In genomic region chr11:64853709-64854108, GRCh38 we compare ENCODE assay signal across 12 cellular contexts. TPM values are rescaled to one million over a fixed set of nuclear protein-coding genes. Genes with fewer than 3 reads are reported as not detected.
DNase-seq lines count a peak whose midpoint lies in the region; ATAC-seq and TF ChIP-seq lines count a peak whose summit lies in the region.
"Had no signal": no experiment of that assay in that cellular context is flagged by ENCODE, and none has a peak within 500 bp of the region (broad histone marks: within the 10 kb centered on the region; RNA-seq: fewer than 3 reads in every experiment).

No MANE protein-coding gene starts in this region.

- H3K9ac ChIP-seq in mesenchymal stem cell (ENCODE audit: low read length): no peak overlapping the region

- peak overlapping the region; percentile 19 to 51 for H2BK12ac ChIP-seq in mesenchymal stem cell (ENCODE audit: low read length in 2 of 2)

- H3K27me3 Mint-ChIP-seq in activated T-cell treated with anti-CD3 and anti-CD28 coated beads, Interleukin-2, amount 50 U/mL, for 72 hours (ENCODE audit: low read depth): no peaks in the 10 kb centered on the region

- H3K4me3 ChIP-seq in right cardiac atrium (ENCODE audit: low read length) (no peak overlapping the region), mesenchymal stem cell (ENCODE audit: insufficient read depth in 1 of 2, low read depth in 1 of 2, low read length in 2 of 2) (no peak overlapping the region), vagina (no peak overlapping the region), hepatocyte (no peak overlapping the region)

- H4K91ac ChIP-seq in mesenchymal stem cell (ENCODE audit: low read length): peak overlapping the region; percentile 36

- peaks cover 14 to 22% of the 10 kb centered on the region in 2 donors for H3K36me3 Mint-ChIP-seq in activated T-cell treated with anti-CD3 and anti-CD28 coated beads, Interleukin-2, amount 50 U/mL, for 72 hours (ENCODE audit: insufficient read depth in 2 of 2)

- H2BK120ac ChIP-seq in mesenchymal stem cell (ENCODE audit: low read depth, low read length): peak overlapping the region; percentile 40

- H3K27me3 ChIP-seq in right cardiac atrium (ENCODE audit: control insufficient read depth, insufficient read depth): no peaks in the 10 kb centered on the region
- no peaks in the 10 kb centered on the region for H3K27me3 ChIP-seq in mesenchymal stem cell (ENCODE audit: control insufficient read depth in 1 of 2, insufficient read depth in 1 of 2, low read length in 2 of 2)
- no peaks in the 10 kb centered on the region for H3K27me3 ChIP-seq in vagina
- no peaks in the 10 kb centered on the region for H3K27me3 ChIP-seq in hepatocyte

- no peak overlapping the region for H3K23ac ChIP-seq in mesenchymal stem cell (ENCODE audit: low read length in 2 of 2)

- H3K79me1 ChIP-seq in mesenchymal stem cell (replicated peaks; ENCODE audit: low read length, poor library complexity, severe bottlenecking): peaks cover 30% of the 10 kb centered on the region

- peaks cover 96% of the 10 kb centered on the region for H3K4me1 Mint-ChIP-seq in activated T-cell treated with anti-CD3 and anti-CD28 coated beads, Interleukin-2, amount 50 U/mL, for 72 hours (ENCODE audit: low read depth)

- peaks cover 20% of the 10 kb centered on the region for H3K79me2 ChIP-seq in hepatocyte

- H3K4me2 ChIP-seq in mesenchymal stem cell (ENCODE audit: low read length, poor library complexity, severe bottlenecking) (no peak overlapping the region), hepatocyte (no peak overlapping the region)

- TF ChIP-seq POLR2A in vagina (IDR thresholded peaks at IDR 0.05): no peak

- H3K27ac Mint-ChIP-seq in activated T-cell treated with anti-CD3 and anti-CD28 coated beads, Interleukin-2, amount 50 U/mL, for 72 hours: peak overlapping the region; percentile 65

- H3K4ac ChIP-seq in mesenchymal stem cell (ENCODE audit: low read depth in 1 of 2, low read length in 2 of 2): no peak overlapping the region

- H3K9me3 ChIP-seq in right cardiac atrium (ENCODE audit: control insufficient read depth, low read length) (no peaks in the 10 kb centered on the region), mesenchymal stem cell (ENCODE audit: control insufficient read depth, low read length) (no peaks in the 10 kb centered on the region), vagina (no peaks in the 10 kb centered on the region), hepatocyte (ENCODE audit: low read depth) (no peaks in the 10 kb centered on the region)

- no peaks in the 10 kb centered on the region for H3K9me2 ChIP-seq in hepatocyte (replicated peaks; ENCODE audit: insufficient read depth)

- H3K4me3 Mint-ChIP-seq in activated T-cell treated with anti-CD3 and anti-CD28 coated beads, Interleukin-2, amount 50 U/mL, for 72 hours: peak overlapping the region; percentile 67 to 91

- H2BK15ac ChIP-seq in mesenchymal stem cell (ENCODE audit: low read depth, poor library complexity, severe bottlenecking): peak overlapping the region; percentile 56

- peaks cover 33% of the 10 kb centered on the region for H3K4me1 ChIP-seq in right cardiac atrium (ENCODE audit: control insufficient read depth, insufficient read depth, low read length)
- peaks cover 75% of the 10 kb centered on the region for H3K4me1 ChIP-seq in mesenchymal stem cell (ENCODE audit: control insufficient read depth, insufficient read depth, low read depth, low read length)
- H3K4me1 ChIP-seq in vagina: peaks cover 69% of the 10 kb centered on the region
- H3K4me1 ChIP-seq in hepatocyte (ENCODE audit: insufficient read depth): peaks cover 32% of the 10 kb centered on the region

- intact Hi-C loops in right cardiac atrium (cut with DNase I) (no loop called here), cardiac septum (cut with DNase I) (loop anchor here (2.0 kb wide), 1 partner anchor 23 kb away; no protein-coding TSS in a partner anchor), vagina (cut with DNase I) (no loop called here)

- peaks cover 32 to 68% of the 10 kb centered on the region in 2 experiments for H3K36me3 ChIP-seq in mesenchymal stem cell (ENCODE audit: control insufficient read depth in 1 of 2, insufficient read depth in 2 of 2, low read depth in 1 of 2, low read length in 2 of 2)
- peaks cover 0 to 19% of the 10 kb centered on the region in 2 donors for H3K36me3 ChIP-seq in vagina
- no peaks in the 10 kb centered on the region for H3K36me3 ChIP-seq in hepatocyte (replicated peaks; ENCODE audit: insufficient read depth, low read depth)

- WGBS in right cardiac atrium: 70% methylated on average over 27 of the region's 27 CpGs
- 86% methylated on average over 27 of the region's 27 CpGs for WGBS in mesenchymal stem cell
- 87% methylated on average over 20 of the region's 27 CpGs for WGBS in hepatocyte (ENCODE audit: low lambda C conversion rate, missing lambda C conversion rate)

- no peak overlapping the region for H3K14ac ChIP-seq in mesenchymal stem cell (ENCODE audit: low read length in 2 of 2)

- peak overlapping the region; percentile 5 for H2AK5ac ChIP-seq in mesenchymal stem cell (ENCODE audit: low read length, severe bottlenecking)

- no peak overlapping the region for H2BK5ac ChIP-seq in mesenchymal stem cell (ENCODE audit: low read depth, low read length, poor library complexity, severe bottlenecking)

- peak overlapping the region; percentile 2 for H3K27ac ChIP-seq in right cardiac atrium (ENCODE audit: low read length)
- H3K27ac ChIP-seq in mesenchymal stem cell (ENCODE audit: low read length, poor library complexity, severe bottlenecking): no peak overlapping the region
- H3K27ac ChIP-seq in vagina: peak overlapping the region; percentile 79
- H3K27ac ChIP-seq in hepatocyte: no peak overlapping the region
- H3K27ac ChIP-seq: C4-2B had no signal

- no peaks in the 10 kb centered on the region for H4K20me1 ChIP-seq in hepatocyte (ENCODE audit: insufficient read depth, poor library complexity, severe bottlenecking)

- ATAC-seq in right cardiac atrium: no peak
- no peak for ATAC-seq in activated T-cell treated with anti-CD3 and anti-CD28 coated beads, Interleukin-2, amount 50 U/mL, for 72 hours (replicated peaks in 1 of 2)
- ATAC-seq in GM19351 (IDR thresholded peaks at IDR 0.05; ENCODE audit: unreplicated experiment): no peak
- no peak for ATAC-seq in GM21515 (IDR thresholded peaks at IDR 0.05; ENCODE audit: unreplicated experiment)
- ATAC-seq: sciatic nerve had no signal

- TF ChIP-seq CTCF in vagina (IDR thresholded peaks at IDR 0.05): no peak
- TF ChIP-seq CTCF in hepatocyte (IDR thresholded peaks at IDR 0.05; ENCODE audit: poor library complexity): no peak

- H3K18ac ChIP-seq in mesenchymal stem cell (ENCODE audit: low read depth in 1 of 2, low read length in 2 of 2): peak overlapping the region; percentile 42 to 46

- H2AFZ ChIP-seq in mesenchymal stem cell (ENCODE audit: low read depth, low read length) (no peak overlapping the region), hepatocyte (no peak overlapping the region)

- DNase-seq in right cardiac atrium: peak in 2 of 3 donors; percentile 56 to 60
- DNase-seq in cardiac septum (ENCODE audit: low spot score): no peak
- no peak for DNase-seq in activated T-cell treated with anti-CD3 and anti-CD28 coated beads, Interleukin-2, amount 50 U/mL, for 72 hours
- DNase-seq in mesenchymal stem cell: no peak
- no peak for DNase-seq in vagina (ENCODE audit: extremely low spot score in 2 of 2)
- DNase-seq in hepatocyte (ENCODE audit: low spot score): no peak
- DNase-seq: NCI-H2107 had no signal

- no peaks in the 10 kb centered on the region for H3K9me3 Mint-ChIP-seq in activated T-cell treated with anti-CD3 and anti-CD28 coated beads, Interleukin-2, amount 50 U/mL, for 72 hours

- H4K8ac ChIP-seq in mesenchymal stem cell (ENCODE audit: low read length): no peak overlapping the region

RNA-seq across cellular contexts. Expression of gene CDC42BPG, which starts 9.3 kb away (rescaled TPM):
- total RNA-seq in right cardiac atrium (1 to 10 TPM in 1 of 4 donors, under 1 TPM in 3; 0.39 to 2.3 (median 0.78) TPM), cardiac septum (1.2 TPM), vagina (13.0 TPM), hepatocyte (6.5 and 8.4 TPM in 2 replicates)
- polyA plus RNA-seq in right cardiac atrium (0.36 TPM), hepatocyte (3.1 and 5.5 TPM in 2 replicates)
- 1 to 10 TPM; 1.1 to 1.5 TPM for total RNA-seq in activated T-cell treated with anti-CD3 and anti-CD28 coated beads, Interleukin-2, amount 50 U/mL, for 72 hours
- 0.26 TPM for polyA plus RNA-seq in mesenchymal stem cell (2013, experiment 1 of 2)
- polyA plus RNA-seq in mesenchymal stem cell (2013, experiment 2 of 2): 0.21 TPM
- total RNA-seq: RPMI7951 had no signal

RNA-seq across cellular contexts. Expression of gene EHD1, which starts 24.7 kb away (rescaled TPM):
- total RNA-seq in right cardiac atrium: 10 to 100 TPM; 23.4 to 35.3 (median 31.4) TPM
- 20.8 TPM for polyA plus RNA-seq in right cardiac atrium
- total RNA-seq in cardiac septum: 50.9 TPM
- total RNA-seq in activated T-cell treated with anti-CD3 and anti-CD28 coated beads, Interleukin-2, amount 50 U/mL, for 72 hours: 100 to 1,000 TPM; 136 to 159 TPM
- polyA plus RNA-seq in mesenchymal stem cell (2013, experiment 1 of 2): 57.6 TPM
- 57.2 TPM for polyA plus RNA-seq in mesenchymal stem cell (2013, experiment 2 of 2)
- 61.6 TPM for total RNA-seq in vagina
- total RNA-seq in hepatocyte: 44.8 and 52.4 TPM in 2 replicates
- polyA plus RNA-seq in hepatocyte: 66.6 and 69.5 TPM in 2 replicates

RNA-seq across cellular contexts. Expression of gene MEN1, which starts 43.4 kb away (rescaled TPM):
- total RNA-seq in right cardiac atrium (10 to 100 TPM in 2 of 4 donors, 1 to 10 TPM in 2; 9.6 to 11.7 (median 10.1) TPM), cardiac septum (8.6 TPM), vagina (27.0 TPM), hepatocyte (14.1 and 18.6 TPM in 2 replicates)
- polyA plus RNA-seq in right cardiac atrium (10.1 TPM), hepatocyte (49.1 and 49.9 TPM in 2 replicates)
- total RNA-seq in activated T-cell treated with anti-CD3 and anti-CD28 coated beads, Interleukin-2, amount 50 U/mL, for 72 hours: 10 to 100 TPM; 33.8 to 36.3 TPM
- polyA plus RNA-seq in mesenchymal stem cell (2013, experiment 1 of 2): 30.3 TPM
- 29.2 TPM for polyA plus RNA-seq in mesenchymal stem cell (2013, experiment 2 of 2)

RNA-seq across cellular contexts. Expression of gene MAP4K2, which starts 50.7 kb away (rescaled TPM):
- 10 to 100 TPM in 3 of 4 donors, 1 to 10 TPM in 1; 8.7 to 11.7 (median 11.0) TPM for total RNA-seq in right cardiac atrium
- polyA plus RNA-seq in right cardiac atrium: 11.0 TPM
- 6.7 TPM for total RNA-seq in cardiac septum
- total RNA-seq in activated T-cell treated with anti-CD3 and anti-CD28 coated beads, Interleukin-2, amount 50 U/mL, for 72 hours: 10 to 100 TPM; 74.7 to 84.5 TPM
- 12.3 TPM for polyA plus RNA-seq in mesenchymal stem cell (2013, experiment 1 of 2)
- polyA plus RNA-seq in mesenchymal stem cell (2013, experiment 2 of 2): 13.7 TPM
- 20.6 TPM for total RNA-seq in vagina
- total RNA-seq in hepatocyte: 7.8 and 23.5 TPM in 2 replicates
- polyA plus RNA-seq in hepatocyte: 9.0 and 13.2 TPM in 2 replicates

Comparison
In these comparisons a context has a peak if more than half of its experiments do, and no peak if none do; other contexts are left out.
1. DNase-seq: peak in right cardiac atrium (2 of 3); none in cardiac septum (single experiment), activated T-cell treated with anti-CD3 and anti-CD28 coated beads, Interleukin-2, amount 50 U/mL, for 72 hours (0 of 2), mesenchymal stem cell (single experiment), vagina (0 of 2) and hepatocyte (single experiment).
2. H3K27ac ChIP-seq: peak in right cardiac atrium (single experiment) and vagina (single experiment); none in mesenchymal stem cell (single experiment) and hepatocyte (single experiment).